ENCODE assay signal across 11 cellular contexts in genomic region chr3:9565316-9565715, GRCh38. TPM values are rescaled to one million over a fixed set of nuclear protein-coding genes. Genes with fewer than 3 reads are reported as not detected.
"Had no signal": no experiment of that assay in that cellular context is flagged by ENCODE, and none has a peak within 500 bp of the region (broad histone marks: within the 10 kb centered on the region; RNA-seq: fewer than 3 reads in every experiment).

No MANE protein-coding gene starts in this region.

- H3K27ac ChIP-seq: GM23248 had no signal

- H3K4me3 Mint-ChIP-seq: GM23338, H9, HFFc6 had no signal

- H3K4me2 ChIP-seq: GM23338 had no signal

- H3K4me3 ChIP-seq: GM23248, GM23338, HAP-1 had no signal

- H3K36me3 ChIP-seq: HAP-1 had no signal

- H3K4me1 Mint-ChIP-seq: GM23338, H9 had no signal

- H3K4me1 ChIP-seq: HAP-1 had no signal

- H3K27ac Mint-ChIP-seq: GM23338, H9, HFFc6 had no signal

- DNase-seq: GM23248, GOT3, H7, H9, HCEC 1CT, HFFc6 had no signal

- FAIRE-seq: H1, H54 had no signal

- H3K9me3 ChIP-seq: HAP-1 had no signal

- H3K9ac ChIP-seq: GM23248 had no signal

- ATAC-seq: GM23338, HCT116 had no signal

- H2AFZ ChIP-seq: GM23248, GM23338 had no signal

RNA-seq across cellular contexts. Expression of gene LHFPL4, which starts 11.7 kb away (rescaled TPM):
- total RNA-seq: GM23248, HFFc6 had no signal
